8 cellular contexts compared by ENCODE assay signal in the genomic region with DNA sequence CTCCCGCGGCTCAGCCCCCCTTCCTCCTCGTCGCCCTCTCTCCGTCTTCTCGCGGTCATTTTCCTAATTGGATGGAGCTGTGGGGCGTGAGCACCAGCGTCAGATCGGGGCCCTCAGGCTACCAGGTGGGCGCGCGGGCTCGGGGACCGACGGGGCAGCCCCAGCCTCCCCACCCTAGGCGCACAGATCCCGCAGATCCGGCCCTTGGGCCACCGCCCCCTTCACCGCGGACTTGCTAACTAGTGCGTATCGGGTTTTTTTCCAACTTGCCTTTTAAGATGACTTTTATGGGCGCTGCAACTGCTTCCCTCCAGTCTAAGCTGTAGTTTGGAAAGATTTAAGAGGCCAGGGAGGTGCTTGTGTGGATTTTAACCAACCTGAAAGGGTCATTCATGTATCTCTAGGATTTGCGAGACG. TPM values are rescaled to one million over a fixed set of nuclear protein-coding genes. Genes with fewer than 3 reads are reported as not detected.
DNase-seq lines count a peak whose midpoint lies in the region; ATAC-seq and TF ChIP-seq lines count a peak whose summit lies in the region.

No MANE protein-coding gene starts in this region.

- no peaks in the 10 kb centered on the region for H3K27me3 ChIP-seq in fibroblast of lung (ENCODE audit: control insufficient read depth, insufficient read depth, low read length)

- no peak for TF ChIP-seq CTCF in AG10803 (conservative IDR thresholded peaks at IDR 0.05; ENCODE audit: low read length)
- TF ChIP-seq CTCF in fibroblast of lung (conservative IDR thresholded peaks at IDR 0.05 in 1 of 2, IDR thresholded peaks at IDR 0.05 in 1 of 2; ENCODE audit: low read depth in 1 of 2, low read length in 2 of 2): no peak
- TF ChIP-seq CTCF in nephron progenitor cell (IDR thresholded peaks at IDR 0.05): no peak

- H3K27ac ChIP-seq in fibroblast of lung (ENCODE audit: insufficient read depth, low read length): peak overlapping the region; percentile 96

- H3K9me3 ChIP-seq in fibroblast of lung (ENCODE audit: control insufficient read depth, insufficient read depth, low read depth, low read length): no peaks in the 10 kb centered on the region

- DNase-seq in AG10803 (ENCODE audit: low read depth) (peak; percentile 34), LoVo (ENCODE audit: low spot score) (peak; percentile 48), fibroblast of lung (ENCODE audit: low read depth in 2 of 2) (peak; percentile 52 to 57), nephron progenitor cell (peak; percentile 44), SHP77 treated with DMSO at 0.1 percent for 48 hours (lab: John Stamatoyannopoulos, UW) (no peak), NCI-H187 treated with DMSO at 0.1 percent for 48 hours (lab: John Stamatoyannopoulos, UW) (no peak)
- DNase-seq in activated CD8-positive, alpha-beta memory T cell treated with anti-CD3 and anti-CD28 coated beads, Interleukin-2, amount 10 ng/mL, durations not matched to agents 7 days and 5 days: peak; percentile 57

- peak overlapping the region; percentile 84 for H3K9ac ChIP-seq in fibroblast of lung (ENCODE audit: insufficient read depth, low read length)

- CTCF ChIA-PET in activated CD8-positive, alpha-beta memory T cell treated with anti-CD3 and anti-CD28 coated beads, Interleukin-2, amount 10 ng/mL, durations not matched to agents 7 days and 5 days (lab: Charles Lee): interaction anchor here (1.0 to 1.6 kb wide), 3 partner anchors 31 to 96 kb away, joined by 3 read pairs; no protein-coding TSS in a partner anchor

- H3K4me3 ChIP-seq in AG10803 (ENCODE audit: low read length) (peak overlapping the region; percentile 68), fibroblast of lung (replicated peaks in 1 of 4; ENCODE audit: control extremely low read depth in 1 of 4, insufficient read depth in 1 of 4, low read depth in 3 of 4, low read length in 4 of 4) (peak overlapping the region; percentile 74 to 82 (median 76))

- peak; percentile 32 for ATAC-seq in GM19035 (IDR thresholded peaks at IDR 0.05; ENCODE audit: unreplicated experiment)
- peak; percentile 41 for ATAC-seq in activated CD8-positive, alpha-beta memory T cell treated with anti-CD3 and anti-CD28 coated beads, Interleukin-2, amount 10 ng/mL, durations not matched to agents 7 days and 5 days

- H3K79me2 ChIP-seq in fibroblast of lung (ENCODE audit: control insufficient read depth, insufficient read depth, low read length): peaks cover 37% of the 10 kb centered on the region

- peaks cover 35% of the 10 kb centered on the region for H3K4me1 ChIP-seq in fibroblast of lung (ENCODE audit: control insufficient read depth, extremely low read depth, insufficient read depth, low read length)

- H3K4me3 Mint-ChIP-seq in activated CD8-positive, alpha-beta memory T cell treated with anti-CD3 and anti-CD28 coated beads, Interleukin-2, amount 10 ng/mL, durations not matched to agents 7 days and 5 days: peak overlapping the region; percentile 75
- H3K4me3 Mint-ChIP-seq in nephron progenitor cell: peak overlapping the region; percentile 90

- H3K4me1 Mint-ChIP-seq in activated CD8-positive, alpha-beta memory T cell treated with anti-CD3 and anti-CD28 coated beads, Interleukin-2, amount 10 ng/mL, durations not matched to agents 7 days and 5 days: peaks cover 41% of the 10 kb centered on the region
- H3K4me1 Mint-ChIP-seq in nephron progenitor cell: peaks cover 82% of the 10 kb centered on the region

- no peaks in the 10 kb centered on the region for H4K20me1 ChIP-seq in fibroblast of lung (ENCODE audit: control insufficient read depth, extremely low read depth, insufficient read depth, low read length)

- peak overlapping the region; percentile 83 for H3K27ac Mint-ChIP-seq in activated CD8-positive, alpha-beta memory T cell treated with anti-CD3 and anti-CD28 coated beads, Interleukin-2, amount 10 ng/mL, durations not matched to agents 7 days and 5 days
- peak overlapping the region; percentile 95 for H3K27ac Mint-ChIP-seq in nephron progenitor cell

- H3K36me3 ChIP-seq in fibroblast of lung (ENCODE audit: control insufficient read depth, insufficient read depth, low read length): no peaks in the 10 kb centered on the region

- H3K9me3 Mint-ChIP-seq in activated CD8-positive, alpha-beta memory T cell treated with anti-CD3 and anti-CD28 coated beads, Interleukin-2, amount 10 ng/mL, durations not matched to agents 7 days and 5 days (ENCODE audit: low read depth): no peaks in the 10 kb centered on the region
- no peaks in the 10 kb centered on the region for H3K9me3 Mint-ChIP-seq in nephron progenitor cell

- peak overlapping the region; percentile 93 for H3K4me2 ChIP-seq in fibroblast of lung (ENCODE audit: extremely low read depth, insufficient read depth, low read length)

- H3K27me3 Mint-ChIP-seq in activated CD8-positive, alpha-beta memory T cell treated with anti-CD3 and anti-CD28 coated beads, Interleukin-2, amount 10 ng/mL, durations not matched to agents 7 days and 5 days: no peaks in the 10 kb centered on the region
- H3K27me3 Mint-ChIP-seq in nephron progenitor cell (ENCODE audit: low read depth, poor library complexity): peaks cover 3% of the 10 kb centered on the region

- H2AFZ ChIP-seq in fibroblast of lung (ENCODE audit: low read length): peak overlapping the region; percentile 9

- peaks cover 4% of the 10 kb centered on the region for H3K36me3 Mint-ChIP-seq in activated CD8-positive, alpha-beta memory T cell treated with anti-CD3 and anti-CD28 coated beads, Interleukin-2, amount 10 ng/mL, durations not matched to agents 7 days and 5 days
- H3K36me3 Mint-ChIP-seq in nephron progenitor cell (ENCODE audit: low read depth): no peaks in the 10 kb centered on the region

RNA-seq across cellular contexts. Expression of a gene that starts 1.3 kb away (rescaled TPM):
- 10 to 100 TPM; 14.1 to 16.6 TPM for total RNA-seq in activated CD8-positive, alpha-beta memory T cell treated with anti-CD3 and anti-CD28 coated beads, Interleukin-2, amount 10 ng/mL, durations not matched to agents 7 days and 5 days
- total RNA-seq in fibroblast of lung: 5.9 and 9.4 TPM in 2 replicates
- polyA plus RNA-seq in fibroblast of lung: 2.1 and 2.2 TPM in 2 replicates
- polyA plus RNA-seq in fibroblast of lung (2012): 14.6 and 17.4 TPM in 2 replicates
- 21.2 and 28.9 TPM in 2 replicates for polyA minus RNA-seq in fibroblast of lung (ENCODE audit: low replicate concordance)

Comparison
In these comparisons a context has a peak if more than half of its experiments do, and no peak if none do; other contexts are left out.
1. DNase-seq: peak in AG10803 (single experiment), LoVo (single experiment), activated CD8-positive, alpha-beta memory T cell treated with anti-CD3 and anti-CD28 coated beads, Interleukin-2, amount 10 ng/mL, durations not matched to agents 7 days and 5 days (single experiment), fibroblast of lung (2 of 2) and nephron progenitor cell (single experiment); none in SHP77 treated with DMSO at 0.1 percent for 48 hours (single experiment) and NCI-H187 treated with DMSO at 0.1 percent for 48 hours (single experiment).